Comparison of ENCODE assay signal across 34 cellular contexts in genomic region chr14:23763394-23763793, GRCh38.
"Had no signal": no experiment of that assay in that cellular context is flagged by ENCODE, and none has a peak within 500 bp of the region (broad histone marks: within the 10 kb centered on the region; RNA-seq: fewer than 3 reads in every experiment).

No MANE protein-coding gene starts in this region.

- ATAC-seq: activated CD8-positive, alpha-beta T cell treated with anti-CD3 and anti-CD28 coated beads for 36 hours; activated naive CD4-positive, alpha-beta T cell treated with anti-CD3 and anti-CD28 coated beads, Interleukin-2, amount 50 U/mL, for 72 hours; activated T-cell treated with anti-CD3 and anti-CD28 coated beads, Interleukin-2, amount 50 U/mL, for 4 hours; activated T-cell treated with anti-CD3 and anti-CD28 coated beads, Interleukin-2, amount 50 U/mL, for 72 hours; activated T-helper 17 cell treated with anti-CD3 and anti-CD28 coated beads, Interleukin-2, amount 50 U/mL, for 72 hours; body of pancreas had no signal

- H3K4me1 ChIP-seq: adrenal gland, body of pancreas, breast epithelium had no signal

- DNase-seq: activated B cell treated with CpG ODN at 0.5 μM for 24 hours; activated CD4-positive, alpha-beta memory T cell treated with anti-CD3 and anti-CD28 coated beads for 36 hours; activated CD4-positive, alpha-beta T cell treated with anti-CD3 and anti-CD28 coated beads for 4 hours; activated CD4-positive, alpha-beta T cell treated with anti-CD3 and anti-CD28 coated beads, Interleukin-2, amount 10 ng/mL, durations not matched to agents 24 days and 14 days; activated CD4-positive, alpha-beta T cell treated with anti-CD3 and anti-CD28 coated beads, Interleukin-2, amount 50 U/mL, for 1 hour; activated CD4-positive, alpha-beta T cell treated with anti-CD3 and anti-CD28 coated beads, Interleukin-2, amount 50 U/mL, for 4 hours; activated CD4-positive, CD25-positive, alpha-beta regulatory T cell treated with anti-CD3 and anti-CD28 coated beads, Interleukin-2, amount 50 U/mL, for 72 hours; activated CD8-positive, alpha-beta memory T cell treated with anti-CD3 and anti-CD28 coated beads, Interleukin-2, amount 50 U/mL, for 4 hours; activated CD8-positive, alpha-beta T cell treated with anti-CD3 and anti-CD28 coated beads for 36 hours; activated effector memory CD4-positive, alpha-beta T cell treated with anti-CD3 and anti-CD28 coated beads, Interleukin-2, amount 50 U/mL, for 16 hours; activated gamma-delta T cell treated with Interleukin-2 at 50 U/mL for 16 hours; activated naive CD4-positive, alpha-beta T cell; activated naive CD4-positive, alpha-beta T cell treated with anti-CD3 and anti-CD28 coated beads for 36 hours; activated naive CD4-positive, alpha-beta T cell treated with anti-CD3 and anti-CD28 coated beads, Interleukin-2, amount 50 U/mL, for 16 hours; activated naive CD8-positive, alpha-beta T cell treated with anti-CD3 and anti-CD28 coated beads for 36 hours; activated T-cell treated with anti-CD3 and anti-CD28 coated beads for 4 hours; activated T-cell treated with anti-CD3 and anti-CD28 coated beads, Interleukin-2, amount 50 U/mL, for 1 hour; activated T-cell treated with anti-CD3 and anti-CD28 coated beads, Interleukin-2, amount 50 U/mL, for 4 hours; activated T-cell treated with anti-CD3 and anti-CD28 coated beads, Interleukin-2, amount 50 U/mL, for 72 hours; adrenal gland; amniotic stem cell; aorta; body of pancreas; brain microvascular endothelial cell; central memory CD4-positive, alpha-beta T cell; T-helper 1 cell; T-helper 2 cell; T-helper 9 cell had no signal

- H3K27ac ChIP-seq: adrenal gland, body of pancreas, brain microvascular endothelial cell, breast epithelium, VCaP had no signal

- FAIRE-seq: astrocyte, TTC549 had no signal

- H3K27me3 ChIP-seq: adrenal gland, body of pancreas, brain microvascular endothelial cell, breast epithelium had no signal

- H3K9me3 ChIP-seq: adrenal gland, body of pancreas, breast epithelium had no signal

- H3K36me3 ChIP-seq: adrenal gland, brain microvascular endothelial cell, breast epithelium had no signal

- H3K4me3 ChIP-seq: adrenal gland, body of pancreas, breast epithelium had no signal
